Comparison of ENCODE assay signal across 24 cellular contexts in the genomic region with DNA sequence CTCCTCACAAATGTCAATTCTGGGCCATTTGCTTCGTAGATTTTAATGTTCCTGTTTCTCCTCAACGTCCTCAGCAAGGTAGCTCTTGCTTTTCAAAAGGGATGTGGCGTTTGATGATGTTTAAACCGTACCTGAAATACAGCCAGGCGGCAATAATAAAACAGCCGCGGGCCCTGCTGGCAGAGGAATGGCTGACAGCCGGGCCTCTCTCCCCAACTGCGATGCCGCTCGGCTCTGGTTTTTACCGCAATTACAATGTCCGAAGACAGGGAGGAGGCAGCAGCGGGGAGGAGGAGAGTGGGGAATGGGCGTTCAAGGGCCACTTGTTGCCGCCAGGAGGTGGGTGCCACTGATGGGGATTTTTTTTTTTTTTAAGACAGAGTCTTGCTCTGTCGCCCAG.
"Had no signal": no experiment of that assay in that cellular context is flagged by ENCODE, and none has a peak within 500 bp of the region (broad histone marks: within the 10 kb centered on the region; RNA-seq: fewer than 3 reads in every experiment).

No MANE protein-coding gene starts in this region.

- H3K27ac ChIP-seq: body of pancreas, hepatocyte, left ventricle myocardium inferior, neutrophil, ovary, prostate gland, thyroid gland, upper lobe of right lung had no signal

- H3K4me3 ChIP-seq: body of pancreas, hepatocyte, left ventricle myocardium inferior, ovary, prostate gland, thyroid gland, upper lobe of right lung had no signal

- DNase-seq: activated CD4-positive, alpha-beta T cell treated with anti-CD3 and anti-CD28 coated beads for 1 hour; activated CD4-positive, alpha-beta T cell treated with anti-CD3 and anti-CD28 coated beads, Interleukin-2, amount 50 U/mL, for 1 hour; activated CD8-positive, alpha-beta T cell treated with anti-CD3 and anti-CD28 coated beads, Interleukin-2, amount 10 ng/mL, durations not matched to agents 7 days and 5 days; activated gamma-delta T cell treated with Interleukin-2 at 50 U/mL for 16 hours; anterior cingulate cortex; body of pancreas; effector memory CD4-positive, alpha-beta T cell; glutamatergic neuron; kidney glomerular epithelial cell; left ventricle myocardium inferior; natural killer cell; ovary; stimulated activated CD4-positive, alpha-beta T cell treated with anti-CD3 and anti-CD28 coated beads, Interleukin-12 subunit alpha, Interleukin-12 subunit beta, amount 100 ng/mL, for 4 hours; stimulated activated CD4-positive, alpha-beta T cell treated with anti-CD3 and anti-CD28 coated beads, Interleukin-4, amount 100 ng/mL, for 4 hours; stimulated activated naive CD8-positive, alpha-beta T cell treated with anti-CD3 and anti-CD28 coated beads, Interleukin-15, Interleukin-2, amounts not matched to agents 100 U/mL and 50 U/mL, for 24 hours; thyroid gland; upper lobe of right lung had no signal

- ATAC-seq: activated CD8-positive, alpha-beta T cell treated with anti-CD3 and anti-CD28 coated beads, Interleukin-2, amount 10 ng/mL, durations not matched to agents 7 days and 5 days; body of pancreas; natural killer cell; stimulated activated naive CD8-positive, alpha-beta T cell treated with anti-CD3 and anti-CD28 coated beads, Interleukin-15, Interleukin-2, amounts not matched to agents 100 U/mL and 50 U/mL, for 24 hours; upper lobe of right lung had no signal

- H3K27ac Mint-ChIP-seq: activated CD8-positive, alpha-beta T cell treated with anti-CD3 and anti-CD28 coated beads, Interleukin-2, amount 10 ng/mL, durations not matched to agents 7 days and 5 days; activated naive CD4-positive, alpha-beta T cell treated with anti-CD3 and anti-CD28 coated beads, Interleukin-2, amount 50 U/mL, for 24 hours; activated T-helper 1 cell treated with anti-CD3 and anti-CD28 coated beads, Interleukin-12 subunit alpha, Interleukin-12 subunit beta, Interleukin-2, Interleukin-4 antibody, amounts not matched to agents 30 ng/mL and 10 ng/mL and 1 ng/mL, durations not matched to agents 14 hours and 24 hours and 36 hours; mesothelial cell of epicardium; natural killer cell; T-helper 2 cell treated with Interferon-gamma antibody and Interleukin-4, amounts not matched to agents 5 μg/mL and 100 μg/mL, for 36 hours had no signal

- H3K9me3 Mint-ChIP-seq: activated naive CD4-positive, alpha-beta T cell treated with anti-CD3 and anti-CD28 coated beads, Interleukin-2, amount 50 U/mL, for 24 hours; activated T-helper 1 cell treated with anti-CD3 and anti-CD28 coated beads, Interleukin-12 subunit alpha, Interleukin-12 subunit beta, Interleukin-2, Interleukin-4 antibody, amounts not matched to agents 30 ng/mL and 10 ng/mL and 1 ng/mL, durations not matched to agents 14 hours and 24 hours and 36 hours; mesothelial cell of epicardium; natural killer cell; T-helper 2 cell treated with Interferon-gamma antibody and Interleukin-4, amounts not matched to agents 5 μg/mL and 100 μg/mL, for 36 hours had no signal

- H3K4me1 Mint-ChIP-seq: natural killer cell had no signal

- H3K36me3 Mint-ChIP-seq: activated naive CD4-positive, alpha-beta T cell treated with anti-CD3 and anti-CD28 coated beads, Interleukin-2, amount 50 U/mL, for 24 hours; natural killer cell had no signal

- H3K27me3 Mint-ChIP-seq: activated naive CD4-positive, alpha-beta T cell treated with anti-CD3 and anti-CD28 coated beads, Interleukin-2, amount 50 U/mL, for 24 hours had no signal

- H3K27me3 ChIP-seq: body of pancreas, hepatocyte, neutrophil, ovary, thyroid gland, upper lobe of right lung had no signal

- H3K4me3 Mint-ChIP-seq: activated CD8-positive, alpha-beta T cell treated with anti-CD3 and anti-CD28 coated beads, Interleukin-2, amount 10 ng/mL, durations not matched to agents 7 days and 5 days; activated naive CD4-positive, alpha-beta T cell treated with anti-CD3 and anti-CD28 coated beads, Interleukin-2, amount 50 U/mL, for 24 hours; activated T-helper 1 cell treated with anti-CD3 and anti-CD28 coated beads, Interleukin-12 subunit alpha, Interleukin-12 subunit beta, Interleukin-2, Interleukin-4 antibody, amounts not matched to agents 30 ng/mL and 10 ng/mL and 1 ng/mL, durations not matched to agents 14 hours and 24 hours and 36 hours; mesothelial cell of epicardium; natural killer cell; T-helper 2 cell treated with Interferon-gamma antibody and Interleukin-4, amounts not matched to agents 5 μg/mL and 100 μg/mL, for 36 hours had no signal

- H3K36me3 ChIP-seq: left ventricle myocardium inferior, neutrophil, ovary, prostate gland, thyroid gland, upper lobe of right lung had no signal

- H3K4me1 ChIP-seq: body of pancreas, upper lobe of right lung had no signal
